29 cellular contexts compared by ENCODE assay signal in genomic region chrX:123392921-123393320, GRCh38.
"Had no signal": no experiment of that assay in that cellular context is flagged by ENCODE, and none has a peak within 500 bp of the region (broad histone marks: within the 10 kb centered on the region; RNA-seq: fewer than 3 reads in every experiment).

No MANE protein-coding gene starts in this region.

- H3K4me1 ChIP-seq: stomach, suprapubic skin, testis, thyroid gland, tibial artery, tibial nerve, transverse colon, upper lobe of left lung, upper lobe of right lung, uterus, vagina had no signal

- H3K36me3 ChIP-seq: stomach, suprapubic skin, thoracic aorta, thyroid gland, tibial artery, tibial nerve, transverse colon, upper lobe of left lung, upper lobe of right lung, uterus, vagina had no signal

- H3K27me3 ChIP-seq: stomach, suprapubic skin, testis, thyroid gland, tibial artery, transverse colon, upper lobe of left lung, upper lobe of right lung, uterus, vagina had no signal

- H3K27ac ChIP-seq: stomach, suprapubic skin, testis, thoracic aorta, thyroid gland, tibial artery, tibial nerve, transverse colon, upper lobe of left lung, upper lobe of right lung, uterus, vagina had no signal

- H3K27ac Mint-ChIP-seq: stimulated activated effector memory CD8-positive, alpha-beta T cell treated with anti-CD3 and anti-CD28 coated beads, Interleukin-12 subunit alpha, Interleukin-12 subunit beta, amount 100 ng/mL, for 72 hours; stimulated activated memory B cell treated with anti-CD40 and anti-IgM and Interleukin-4, amounts not matched to agents 10 μg/mL and 1 μg/mL and 100 μg/mL, for 72 hours; stimulated activated naive B cell treated with anti-CD40 and anti-IgM and Interleukin-4, amounts not matched to agents 10 μg/mL and 1 μg/mL and 100 μg/mL, for 72 hours; stimulated activated naive CD8-positive, alpha-beta T cell treated with anti-CD3 and anti-CD28 coated beads, Interleukin-15, amount 100 ng/mL, for 72 hours; stimulated activated naive CD8-positive, alpha-beta T cell treated with anti-CD3 and anti-CD28 coated beads, Interleukin-15, Interleukin-2, amounts not matched to agents 100 ng/mL and 50 ng/mL, for 24 hours; type B pancreatic cell had no signal

- DNase-seq: stimulated activated CD4-positive, alpha-beta T cell treated with anti-CD3 and anti-CD28 coated beads, Interleukin-2, amount 100 ng/mL, for 48 hours; stimulated activated CD4-positive, alpha-beta T cell treated with anti-CD3 and anti-CD28 coated beads, Interleukin-4, amount 100 ng/mL, for 1 hour; stimulated activated CD4-positive, alpha-beta T cell treated with anti-CD3 and anti-CD28 coated beads, Interleukin-4, amount 100 ng/mL, for 24 hours; stimulated activated CD4-positive, alpha-beta T cell treated with anti-CD3 and anti-CD28 coated beads, Interleukin-4, amount 100 ng/mL, for 4 hours; stimulated activated CD8-positive, alpha-beta memory T cell treated with anti-CD3 and anti-CD28 coated beads, Interleukin-4, amount 100 ng/mL, for 48 hours; stimulated activated naive B cell treated with anti-CD40 and anti-IgM and Interleukin-4, amounts not matched to agents 10 μg/mL and 1 μg/mL and 100 μg/mL, for 72 hours; stimulated activated naive CD4-positive, alpha-beta T cell; stimulated activated naive CD4-positive, alpha-beta T cell treated with Interleukin-2 at 50 U/mL for 16 hours; stimulated activated naive CD8-positive, alpha-beta T cell treated with anti-CD3 and anti-CD28 coated beads, Interleukin-15, amount 100 ng/mL, for 72 hours; stimulated activated naive CD8-positive, alpha-beta T cell treated with anti-CD3 and anti-CD28 coated beads, Interleukin-15, Interleukin-2, amounts not matched to agents 100 U/mL and 50 U/mL, for 24 hours; stomach; substantia nigra; testis; thyroid gland; tibial artery; transverse colon; trophoblast cell; upper lobe of left lung; upper lobe of right lung; uterus had no signal

- H3K36me3 Mint-ChIP-seq: stimulated activated effector memory CD8-positive, alpha-beta T cell treated with anti-CD3 and anti-CD28 coated beads, Interleukin-12 subunit alpha, Interleukin-12 subunit beta, amount 100 ng/mL, for 72 hours; stimulated activated memory B cell treated with anti-CD40 and anti-IgM and Interleukin-4, amounts not matched to agents 10 μg/mL and 1 μg/mL and 100 μg/mL, for 72 hours; stimulated activated naive B cell treated with anti-CD40 and anti-IgM and Interleukin-4, amounts not matched to agents 10 μg/mL and 1 μg/mL and 100 μg/mL, for 72 hours; type B pancreatic cell had no signal

- H3K9me3 ChIP-seq: suprapubic skin, testis, thoracic aorta, thyroid gland, transverse colon, upper lobe of left lung, upper lobe of right lung, uterus, vagina had no signal

- H3K4me1 Mint-ChIP-seq: stimulated activated effector memory CD8-positive, alpha-beta T cell treated with anti-CD3 and anti-CD28 coated beads, Interleukin-12 subunit alpha, Interleukin-12 subunit beta, amount 100 ng/mL, for 72 hours; stimulated activated memory B cell treated with anti-CD40 and anti-IgM and Interleukin-4, amounts not matched to agents 10 μg/mL and 1 μg/mL and 100 μg/mL, for 72 hours; stimulated activated naive B cell treated with anti-CD40 and anti-IgM and Interleukin-4, amounts not matched to agents 10 μg/mL and 1 μg/mL and 100 μg/mL, for 72 hours; stimulated activated naive CD8-positive, alpha-beta T cell treated with anti-CD3 and anti-CD28 coated beads, Interleukin-15, amount 100 ng/mL, for 72 hours had no signal

- H3K27me3 Mint-ChIP-seq: stimulated activated memory B cell treated with anti-CD40 and anti-IgM and Interleukin-4, amounts not matched to agents 10 μg/mL and 1 μg/mL and 100 μg/mL, for 72 hours; stimulated activated naive B cell treated with anti-CD40 and anti-IgM and Interleukin-4, amounts not matched to agents 10 μg/mL and 1 μg/mL and 100 μg/mL, for 72 hours; stimulated activated naive CD8-positive, alpha-beta T cell treated with anti-CD3 and anti-CD28 coated beads, Interleukin-15, amount 100 ng/mL, for 72 hours; stimulated activated naive CD8-positive, alpha-beta T cell treated with anti-CD3 and anti-CD28 coated beads, Interleukin-15, Interleukin-2, amounts not matched to agents 100 ng/mL and 50 ng/mL, for 24 hours; type B pancreatic cell had no signal

- FAIRE-seq: urothelium cell line had no signal

- H3K4me3 ChIP-seq: stomach, suprapubic skin, testis, thoracic aorta, thyroid gland, tibial artery, tibial nerve, transverse colon, upper lobe of left lung, upper lobe of right lung, uterus, vagina had no signal

- H3K4me3 Mint-ChIP-seq: stimulated activated effector memory CD8-positive, alpha-beta T cell treated with anti-CD3 and anti-CD28 coated beads, Interleukin-12 subunit alpha, Interleukin-12 subunit beta, amount 100 ng/mL, for 72 hours; stimulated activated memory B cell treated with anti-CD40 and anti-IgM and Interleukin-4, amounts not matched to agents 10 μg/mL and 1 μg/mL and 100 μg/mL, for 72 hours; stimulated activated naive B cell treated with anti-CD40 and anti-IgM and Interleukin-4, amounts not matched to agents 10 μg/mL and 1 μg/mL and 100 μg/mL, for 72 hours; stimulated activated naive CD8-positive, alpha-beta T cell treated with anti-CD3 and anti-CD28 coated beads, Interleukin-15, amount 100 ng/mL, for 72 hours; stimulated activated naive CD8-positive, alpha-beta T cell treated with anti-CD3 and anti-CD28 coated beads, Interleukin-15, Interleukin-2, amounts not matched to agents 100 ng/mL and 50 ng/mL, for 24 hours; type B pancreatic cell had no signal

- ATAC-seq: stimulated activated effector memory CD8-positive, alpha-beta T cell treated with anti-CD3 and anti-CD28 coated beads, Interleukin-12 subunit alpha, Interleukin-12 subunit beta, amount 100 ng/mL, for 72 hours; stimulated activated memory B cell treated with anti-CD40 and anti-IgM and Interleukin-4, amounts not matched to agents 10 μg/mL and 1 μg/mL and 100 μg/mL, for 72 hours; stimulated activated naive B cell treated with anti-CD40 and anti-IgM and Interleukin-4, amounts not matched to agents 10 μg/mL and 1 μg/mL and 100 μg/mL, for 72 hours; stimulated activated naive CD8-positive, alpha-beta T cell treated with anti-CD3 and anti-CD28 coated beads, Interleukin-15, amount 100 ng/mL, for 72 hours; stimulated activated naive CD8-positive, alpha-beta T cell treated with anti-CD3 and anti-CD28 coated beads, Interleukin-15, Interleukin-2, amounts not matched to agents 100 U/mL and 50 U/mL, for 24 hours; upper lobe of right lung had no signal
